Comparison of ENCODE assay signal across 17 cellular contexts in genomic region chr12:46233418-46233817, GRCh38. TPM values are rescaled to one million over a fixed set of nuclear protein-coding genes. Genes with fewer than 3 reads are reported as not detected.
DNase-seq lines count a peak whose midpoint lies in the region; ATAC-seq and TF ChIP-seq lines count a peak whose summit lies in the region.
"Had no signal": no experiment of that assay in that cellular context is flagged by ENCODE, and none has a peak within 500 bp of the region (broad histone marks: within the 10 kb centered on the region; RNA-seq: fewer than 3 reads in every experiment).

No MANE protein-coding gene starts in this region.

- H3K9me3 ChIP-seq in left ventricle myocardium inferior (replicated peaks) (no peaks in the 10 kb centered on the region), right cardiac atrium (ENCODE audit: control insufficient read depth, low read length) (no peaks in the 10 kb centered on the region)
- H3K9me3 ChIP-seq: colonic mucosa had no signal

- H3K27ac Mint-ChIP-seq in activated naive CD8-positive, alpha-beta T cell treated with anti-CD3 and anti-CD28 coated beads for 36 hours: peak overlapping the region; percentile 22
- H3K27ac Mint-ChIP-seq in stimulated activated memory B cell treated with anti-CD40 and anti-IgM and Interleukin-4, amounts not matched to agents 10 μg/mL and 1 μg/mL and 100 μg/mL, for 72 hours: peak overlapping the region; percentile 33
- H3K27ac Mint-ChIP-seq: activated T-helper 2 cell treated with anti-CD3 and anti-CD28 coated beads, Interferon-gamma antibody, Interleukin-2, Interleukin-4, amounts not matched to agents 10 μg/mL and 5 μg/mL and 100 μg/mL, durations not matched to agents 14 hours and 24 hours and 36 hours had no signal

- WGBS in right cardiac atrium: 61% methylated on average over 2 of the region's 2 CpGs

- DNase-seq in left ventricle myocardium inferior: no peak
- no peak for DNase-seq in right cardiac atrium
- peak; percentile 72 for DNase-seq in NCI-H1105 treated with DMSO at 0.1 percent for 48 hours (lab: John Stamatoyannopoulos, UW)
- DNase-seq in activated naive CD8-positive, alpha-beta T cell treated with anti-CD3 and anti-CD28 coated beads for 36 hours: no peak
- DNase-seq in kidney tubule cell (ENCODE audit: low spot score): no peak
- DNase-seq: colonic mucosa, erythroblast, H9, mammary epithelial cell, NCI-H524, WERI-Rb-1 had no signal

- H3K4me3 ChIP-seq in left ventricle myocardium inferior: no peak overlapping the region
- H3K4me3 ChIP-seq in right cardiac atrium (ENCODE audit: low read length): no peak overlapping the region
- H3K4me3 ChIP-seq: colonic mucosa had no signal

- no peak for TF ChIP-seq CTCF in left ventricle myocardium inferior (IDR thresholded peaks at IDR 0.05; ENCODE audit: borderline replicate concordance)

- H3K27me3 Mint-ChIP-seq in activated naive CD8-positive, alpha-beta T cell treated with anti-CD3 and anti-CD28 coated beads for 36 hours: no peaks in the 10 kb centered on the region
- H3K27me3 Mint-ChIP-seq in stimulated activated memory B cell treated with anti-CD40 and anti-IgM and Interleukin-4, amounts not matched to agents 10 μg/mL and 1 μg/mL and 100 μg/mL, for 72 hours: no peaks in the 10 kb centered on the region

- no peak overlapping the region for H3K4me3 Mint-ChIP-seq in activated naive CD8-positive, alpha-beta T cell treated with anti-CD3 and anti-CD28 coated beads for 36 hours
- no peak overlapping the region for H3K4me3 Mint-ChIP-seq in stimulated activated memory B cell treated with anti-CD40 and anti-IgM and Interleukin-4, amounts not matched to agents 10 μg/mL and 1 μg/mL and 100 μg/mL, for 72 hours
- H3K4me3 Mint-ChIP-seq: H9, neural crest cell had no signal

- H3K36me3 Mint-ChIP-seq in activated naive CD8-positive, alpha-beta T cell treated with anti-CD3 and anti-CD28 coated beads for 36 hours: peaks cover 84% of the 10 kb centered on the region
- H3K36me3 Mint-ChIP-seq in stimulated activated memory B cell treated with anti-CD40 and anti-IgM and Interleukin-4, amounts not matched to agents 10 μg/mL and 1 μg/mL and 100 μg/mL, for 72 hours: peaks cover 73% of the 10 kb centered on the region

- peaks cover 69% of the 10 kb centered on the region for H3K4me1 Mint-ChIP-seq in activated naive CD8-positive, alpha-beta T cell treated with anti-CD3 and anti-CD28 coated beads for 36 hours
- H3K4me1 Mint-ChIP-seq in stimulated activated memory B cell treated with anti-CD40 and anti-IgM and Interleukin-4, amounts not matched to agents 10 μg/mL and 1 μg/mL and 100 μg/mL, for 72 hours: peaks cover 57% of the 10 kb centered on the region
- H3K4me1 Mint-ChIP-seq: H9 had no signal

- H3K27me3 ChIP-seq in left ventricle myocardium inferior (ENCODE audit: low read depth) (no peaks in the 10 kb centered on the region), right cardiac atrium (ENCODE audit: control insufficient read depth, insufficient read depth) (no peaks in the 10 kb centered on the region)
- H3K27me3 ChIP-seq: colonic mucosa had no signal

- intact Hi-C loops in left ventricle myocardium inferior (cut with micrococcal nuclease) (no loop called here), right cardiac atrium (cut with DNase I) (no loop called here)

- no peaks in the 10 kb centered on the region for H3K36me3 ChIP-seq in left ventricle myocardium inferior
- H3K36me3 ChIP-seq: colonic mucosa had no signal

- H3K9me3 Mint-ChIP-seq in activated naive CD8-positive, alpha-beta T cell treated with anti-CD3 and anti-CD28 coated beads for 36 hours: peaks cover 2% of the 10 kb centered on the region
- H3K9me3 Mint-ChIP-seq in stimulated activated memory B cell treated with anti-CD40 and anti-IgM and Interleukin-4, amounts not matched to agents 10 μg/mL and 1 μg/mL and 100 μg/mL, for 72 hours: no peaks in the 10 kb centered on the region
- H3K9me3 Mint-ChIP-seq: activated T-helper 2 cell treated with anti-CD3 and anti-CD28 coated beads, Interferon-gamma antibody, Interleukin-2, Interleukin-4, amounts not matched to agents 10 μg/mL and 5 μg/mL and 100 μg/mL, durations not matched to agents 14 hours and 24 hours and 36 hours; H9; neural crest cell had no signal

- peaks cover 16% of the 10 kb centered on the region for H3K4me1 ChIP-seq in left ventricle myocardium inferior
- no peaks in the 10 kb centered on the region for H3K4me1 ChIP-seq in right cardiac atrium (ENCODE audit: control insufficient read depth, insufficient read depth, low read length)
- H3K4me1 ChIP-seq: colonic mucosa had no signal

- ATAC-seq in right cardiac atrium (no peak), GM19328 (IDR thresholded peaks at IDR 0.05; ENCODE audit: unreplicated experiment) (no peak), HG02973 (IDR thresholded peaks at IDR 0.05; ENCODE audit: unreplicated experiment) (no peak)
- ATAC-seq in stimulated activated memory B cell treated with anti-CD40 and anti-IgM and Interleukin-4, amounts not matched to agents 10 μg/mL and 1 μg/mL and 100 μg/mL, for 72 hours: no peak
- ATAC-seq: Panc1 had no signal

- peak overlapping the region; percentile 32 for H3K27ac ChIP-seq in left ventricle myocardium inferior (replicated peaks)
- no peak overlapping the region for H3K27ac ChIP-seq in right cardiac atrium (ENCODE audit: low read length)
- H3K27ac ChIP-seq: colonic mucosa, WERI-Rb-1 had no signal

RNA-seq across cellular contexts. Expression of gene SLC38A1, which starts 35.4 kb away (rescaled TPM):
- 134 TPM for total RNA-seq in left ventricle myocardium inferior
- 10 to 100 TPM; 53.5 to 82.4 (median 65.7) TPM for total RNA-seq in right cardiac atrium
- polyA plus RNA-seq in right cardiac atrium: 20.8 TPM
- 100 to 1,000 TPM; 255 to 260 TPM for total RNA-seq in activated naive CD8-positive, alpha-beta T cell treated with anti-CD3 and anti-CD28 coated beads for 36 hours
